In the genomic region with DNA sequence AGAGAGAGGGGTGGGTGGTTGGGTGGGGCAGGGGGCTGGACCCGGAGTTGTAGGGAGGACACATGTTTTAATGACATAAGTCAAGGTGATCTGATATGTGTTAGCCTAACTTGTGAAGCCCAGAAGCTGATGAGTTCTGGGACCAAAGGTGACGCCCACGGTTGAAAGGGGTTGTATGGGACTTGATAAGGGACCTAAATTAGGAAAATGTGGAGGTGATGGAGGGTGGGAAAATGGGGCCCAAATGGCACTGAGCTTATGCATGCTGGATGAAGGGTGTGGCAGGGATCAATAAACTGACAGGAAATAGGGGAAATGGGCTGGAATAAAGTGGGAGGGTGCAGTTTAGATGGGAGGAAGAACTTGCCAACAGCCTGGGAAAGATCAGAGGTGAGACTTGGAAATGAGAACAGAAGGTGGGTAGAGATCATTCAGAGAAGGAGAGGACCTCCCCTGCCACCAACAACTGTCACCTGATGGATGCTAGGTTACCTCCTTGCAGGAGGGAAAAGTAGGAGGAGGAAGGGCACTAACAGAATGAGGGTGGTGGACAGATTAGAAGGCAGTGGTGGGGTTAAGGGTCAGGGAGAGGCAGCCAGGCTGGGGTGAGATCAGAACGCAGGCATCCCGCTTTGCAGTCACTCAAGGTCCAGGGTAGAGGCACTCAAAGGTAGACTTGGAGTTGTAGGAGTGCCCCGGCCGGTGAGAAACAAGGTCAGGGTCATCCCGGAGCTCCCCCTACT, we compare ENCODE assay signal across 1 cellular context.
A peak's percentile ranks its signal among the peaks of the same experiment; 100 is the strongest.
TF ChIP-seq lines count a peak whose summit lies in the region.

No MANE protein-coding gene starts in this region.

TF ChIP-seq in GM12878, 131 proteins besides CTCF, POLR2A, EP300 and RAD21 (continued from another document):
- TF ChIP-seq ZNF687 (IDR thresholded peaks at IDR 0.05) (no peak; the same call in 1 of the 2 replicates), POLR2AphosphoS2 (IDR thresholded peaks at IDR 0.05; ENCODE audit: low read depth, low read length) (peak; percentile 84), LARP7 (IDR thresholded peaks at IDR 0.05) (no peak; the same call in 1 of the 2 replicates), NR2C1 (IDR thresholded peaks at IDR 0.05) (peak; percentile 83), HDGF (IDR thresholded peaks at IDR 0.05) (peak; percentile 86; the same call in 1 of the 2 replicates), CREM (IDR thresholded peaks at IDR 0.05; ENCODE audit: low read depth) (no peak), STAT1 (conservative IDR thresholded peaks at IDR 0.05) (0 out of 2 replicates have a peak, but pooled peaks have one; percentile 28), MYB (IDR thresholded peaks at IDR 0.05; ENCODE audit: borderline replicate concordance, low read depth, low read length) (no peak; the same call in 1 of the 2 replicates), BMI1 (IDR thresholded peaks at IDR 0.05; ENCODE audit: borderline replicate concordance) (peak; percentile 49; the same call in 1 of the 2 replicates), ZBTB40 (IDR thresholded peaks at IDR 0.05; ENCODE audit: borderline replicate concordance) (0 out of 2 replicates have a peak, but pooled peaks have one; percentile 34), EED (IDR thresholded peaks at IDR 0.05; ENCODE audit: low read depth) (no peak), CHD1 (IDR thresholded peaks at IDR 0.05; ENCODE audit: low read depth, low read length) (0 out of 2 replicates have a peak, but pooled peaks have one; percentile 20)
- TF ChIP-seq, protein P1, sequence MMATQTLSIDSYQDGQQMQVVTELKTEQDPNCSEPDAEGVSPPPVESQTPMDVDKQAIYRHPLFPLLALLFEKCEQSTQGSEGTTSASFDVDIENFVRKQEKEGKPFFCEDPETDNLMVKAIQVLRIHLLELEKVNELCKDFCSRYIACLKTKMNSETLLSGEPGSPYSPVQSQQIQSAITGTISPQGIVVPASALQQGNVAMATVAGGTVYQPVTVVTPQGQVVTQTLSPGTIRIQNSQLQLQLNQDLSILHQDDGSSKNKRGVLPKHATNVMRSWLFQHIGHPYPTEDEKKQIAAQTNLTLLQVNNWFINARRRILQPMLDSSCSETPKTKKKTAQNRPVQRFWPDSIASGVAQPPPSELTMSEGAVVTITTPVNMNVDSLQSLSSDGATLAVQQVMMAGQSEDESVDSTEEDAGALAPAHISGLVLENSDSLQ (IDR thresholded peaks at IDR 0.05) = peak; percentile 83
TF ChIP-seq in GM12878: peak in this region for 8.
